1 cellular context compared by ENCODE assay signal in the genomic region with DNA sequence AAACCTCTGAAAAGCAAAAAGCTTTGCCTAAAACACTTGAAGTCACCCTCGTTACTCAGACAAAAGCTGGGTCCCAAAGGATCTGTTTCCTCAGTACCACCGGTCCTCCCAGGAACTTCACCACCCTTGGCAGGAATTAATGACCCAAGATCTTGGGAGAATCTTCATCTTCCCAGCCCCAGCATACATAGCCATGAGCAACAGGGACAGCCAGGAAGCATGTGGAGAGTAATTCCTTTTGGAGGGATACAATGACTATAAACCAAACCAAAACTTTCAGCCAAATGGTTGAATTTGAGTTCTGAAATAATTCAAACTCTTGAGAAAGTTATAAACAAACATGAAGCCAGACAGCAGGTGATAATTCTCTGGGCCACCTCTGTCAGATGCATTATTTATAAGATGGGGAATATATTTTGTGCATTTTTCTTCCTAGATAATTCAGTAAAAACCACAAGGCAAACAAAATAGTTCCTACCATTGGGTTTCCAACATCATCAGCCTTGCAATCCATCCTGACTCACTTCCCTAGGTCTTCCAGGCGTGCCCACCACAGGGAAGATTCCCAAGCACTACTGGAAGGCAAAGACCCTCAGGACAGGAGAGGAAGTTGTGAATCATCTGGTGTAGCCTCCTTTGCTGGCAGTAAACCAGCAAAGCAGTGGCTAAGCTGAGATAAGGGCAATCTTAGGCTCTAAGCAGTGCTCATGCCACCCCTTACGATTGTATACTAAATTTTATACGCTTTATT.
TF ChIP-seq lines count a peak whose summit lies in the region.

No MANE protein-coding gene starts in this region.

TF ChIP-seq in K562, 482 proteins besides CTCF, POLR2A, EP300 and RAD21 (continued from another document):
- no peak for TF ChIP-seq PHF21A (IDR thresholded peaks at IDR 0.05; ENCODE audit: borderline replicate concordance, low read depth)
- TF ChIP-seq SMARCE1 (IDR thresholded peaks at IDR 0.05), result 0 out of 2 replicates have a peak, but pooled peaks have one; percentile 26
- TF ChIP-seq FOS (IDR thresholded peaks at IDR 0.05; ENCODE audit: extremely low read depth, insufficient read length), result no peak
- no peak for TF ChIP-seq RBM22 (IDR thresholded peaks at IDR 0.05; ENCODE audit: low read depth, low read length, poor library complexity, severe bottlenecking)
- peak; percentile 54 for TF ChIP-seq NFIC (IDR thresholded peaks at IDR 0.05)
- TF ChIP-seq FOSL1 (tag; conservative IDR thresholded peaks at IDR 0.05), result no peak
- peak; percentile 53; the same call in 1 of the 2 replicates for TF ChIP-seq ARID1B (IDR thresholded peaks at IDR 0.05)
- TF ChIP-seq KLF10 (CRISPR knock-in tag; IDR thresholded peaks at IDR 0.05), result no peak
- TF ChIP-seq, protein P1, sequence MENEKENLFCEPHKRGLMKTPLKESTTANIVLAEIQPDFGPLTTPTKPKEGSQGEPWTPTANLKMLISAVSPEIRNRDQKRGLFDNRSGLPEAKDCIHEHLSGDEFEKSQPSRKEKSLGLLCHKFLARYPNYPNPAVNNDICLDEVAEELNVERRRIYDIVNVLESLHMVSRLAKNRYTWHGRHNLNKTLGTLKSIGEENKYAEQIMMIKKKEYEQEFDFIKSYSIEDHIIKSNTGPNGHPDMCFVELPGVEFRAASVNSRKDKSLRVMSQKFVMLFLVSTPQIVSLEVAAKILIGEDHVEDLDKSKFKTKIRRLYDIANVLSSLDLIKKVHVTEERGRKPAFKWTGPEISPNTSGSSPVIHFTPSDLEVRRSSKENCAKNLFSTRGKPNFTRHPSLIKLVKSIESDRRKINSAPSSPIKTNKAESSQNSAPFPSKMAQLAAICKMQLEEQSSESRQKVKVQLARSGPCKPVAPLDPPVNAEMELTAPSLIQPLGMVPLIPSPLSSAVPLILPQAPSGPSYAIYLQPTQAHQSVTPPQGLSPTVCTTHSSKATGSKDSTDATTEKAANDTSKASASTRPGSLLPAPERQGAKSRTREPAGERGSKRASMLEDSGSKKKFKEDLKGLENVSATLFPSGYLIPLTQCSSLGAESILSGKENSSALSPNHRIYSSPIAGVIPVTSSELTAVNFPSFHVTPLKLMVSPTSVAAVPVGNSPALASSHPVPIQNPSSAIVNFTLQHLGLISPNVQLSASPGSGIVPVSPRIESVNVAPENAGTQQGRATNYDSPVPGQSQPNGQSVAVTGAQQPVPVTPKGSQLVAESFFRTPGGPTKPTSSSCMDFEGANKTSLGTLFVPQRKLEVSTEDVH (IDR thresholded peaks at IDR 0.05; ENCODE audit: low read depth, partially characterized antibody), result no peak
- no peak for TF ChIP-seq SP2 (IDR thresholded peaks at IDR 0.05; ENCODE audit: extremely low read depth, low read depth, low read length, poor library complexity, severe bottlenecking)
- no peak for TF ChIP-seq BRD9 (IDR thresholded peaks at IDR 0.05; ENCODE audit: low read depth, partially characterized antibody)
- TF ChIP-seq, protein P2, sequence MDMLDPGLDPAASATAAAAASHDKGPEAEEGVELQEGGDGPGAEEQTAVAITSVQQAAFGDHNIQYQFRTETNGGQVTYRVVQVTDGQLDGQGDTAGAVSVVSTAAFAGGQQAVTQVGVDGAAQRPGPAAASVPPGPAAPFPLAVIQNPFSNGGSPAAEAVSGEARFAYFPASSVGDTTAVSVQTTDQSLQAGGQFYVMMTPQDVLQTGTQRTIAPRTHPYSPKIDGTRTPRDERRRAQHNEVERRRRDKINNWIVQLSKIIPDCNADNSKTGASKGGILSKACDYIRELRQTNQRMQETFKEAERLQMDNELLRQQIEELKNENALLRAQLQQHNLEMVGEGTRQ (CRISPR knock-in tag; IDR thresholded peaks at IDR 0.05), result no peak
- peak; percentile 29; the same call in 1 of the 2 replicates for TF ChIP-seq DPF2 (IDR thresholded peaks at IDR 0.05)
- peak; percentile 44; the same call in 1 of the 2 replicates for TF ChIP-seq SPI1 (IDR thresholded peaks at IDR 0.05; ENCODE audit: borderline replicate concordance, low read depth, low read length)
- no peak for TF ChIP-seq ZNF584 (CRISPR knock-in tag; IDR thresholded peaks at IDR 0.05; ENCODE audit: low read depth)
- no peak for TF ChIP-seq CBX3 (IDR thresholded peaks at IDR 0.05; ENCODE audit: borderline replicate concordance in 1 of 2, low read length in 2 of 2)
- TF ChIP-seq MXI1 (IDR thresholded peaks at IDR 0.05; ENCODE audit: low read depth, low read length), result no peak
- TF ChIP-seq SAP30 (IDR thresholded peaks at IDR 0.05; ENCODE audit: borderline replicate concordance, insufficient read depth, low read depth, low read length, poor library complexity, severe bottlenecking), result no peak
- peak; percentile 45; the same call in 1 of the 2 replicates for TF ChIP-seq CBFA2T3 (IDR thresholded peaks at IDR 0.05)
- no peak for TF ChIP-seq ZBTB17 (CRISPR knock-in tag; IDR thresholded peaks at IDR 0.05)
- TF ChIP-seq, protein P3, sequence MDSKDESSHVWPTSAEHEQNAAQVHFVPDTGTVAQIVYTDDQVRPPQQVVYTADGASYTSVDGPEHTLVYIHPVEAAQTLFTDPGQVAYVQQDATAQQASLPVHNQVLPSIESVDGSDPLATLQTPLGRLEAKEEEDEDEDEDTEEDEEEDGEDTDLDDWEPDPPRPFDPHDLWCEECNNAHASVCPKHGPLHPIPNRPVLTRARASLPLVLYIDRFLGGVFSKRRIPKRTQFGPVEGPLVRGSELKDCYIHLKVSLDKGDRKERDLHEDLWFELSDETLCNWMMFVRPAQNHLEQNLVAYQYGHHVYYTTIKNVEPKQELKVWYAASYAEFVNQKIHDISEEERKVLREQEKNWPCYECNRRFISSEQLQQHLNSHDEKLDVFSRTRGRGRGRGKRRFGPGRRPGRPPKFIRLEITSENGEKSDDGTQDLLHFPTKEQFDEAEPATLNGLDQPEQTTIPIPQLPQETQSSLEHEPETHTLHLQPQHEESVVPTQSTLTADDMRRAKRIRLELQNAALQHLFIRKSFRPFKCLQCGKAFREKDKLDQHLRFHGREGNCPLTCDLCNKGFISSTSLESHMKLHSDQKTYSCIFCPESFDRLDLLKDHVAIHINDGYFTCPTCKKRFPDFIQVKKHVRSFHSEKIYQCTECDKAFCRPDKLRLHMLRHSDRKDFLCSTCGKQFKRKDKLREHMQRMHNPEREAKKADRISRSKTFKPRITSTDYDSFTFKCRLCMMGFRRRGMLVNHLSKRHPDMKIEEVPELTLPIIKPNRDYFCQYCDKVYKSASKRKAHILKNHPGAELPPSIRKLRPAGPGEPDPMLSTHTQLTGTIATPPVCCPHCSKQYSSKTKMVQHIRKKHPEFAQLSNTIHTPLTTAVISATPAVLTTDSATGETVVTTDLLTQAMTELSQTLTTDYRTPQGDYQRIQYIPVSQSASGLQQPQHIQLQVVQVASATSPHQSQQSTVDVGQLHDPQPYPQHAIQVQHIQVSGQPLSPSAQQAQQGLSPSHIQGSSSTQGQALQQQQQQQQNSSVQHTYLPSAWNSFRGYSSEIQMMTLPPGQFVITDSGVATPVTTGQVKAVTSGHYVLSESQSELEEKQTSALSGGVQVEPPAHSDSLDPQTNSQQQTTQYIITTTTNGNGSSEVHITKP (IDR thresholded peaks at IDR 0.05; ENCODE audit: partially characterized antibody), result no peak
- TF ChIP-seq MEIS2 (IDR thresholded peaks at IDR 0.05; ENCODE audit: partially characterized antibody), result peak; percentile 18
TF ChIP-seq in K562: peak in this region for 7.
